In the genomic region with DNA sequence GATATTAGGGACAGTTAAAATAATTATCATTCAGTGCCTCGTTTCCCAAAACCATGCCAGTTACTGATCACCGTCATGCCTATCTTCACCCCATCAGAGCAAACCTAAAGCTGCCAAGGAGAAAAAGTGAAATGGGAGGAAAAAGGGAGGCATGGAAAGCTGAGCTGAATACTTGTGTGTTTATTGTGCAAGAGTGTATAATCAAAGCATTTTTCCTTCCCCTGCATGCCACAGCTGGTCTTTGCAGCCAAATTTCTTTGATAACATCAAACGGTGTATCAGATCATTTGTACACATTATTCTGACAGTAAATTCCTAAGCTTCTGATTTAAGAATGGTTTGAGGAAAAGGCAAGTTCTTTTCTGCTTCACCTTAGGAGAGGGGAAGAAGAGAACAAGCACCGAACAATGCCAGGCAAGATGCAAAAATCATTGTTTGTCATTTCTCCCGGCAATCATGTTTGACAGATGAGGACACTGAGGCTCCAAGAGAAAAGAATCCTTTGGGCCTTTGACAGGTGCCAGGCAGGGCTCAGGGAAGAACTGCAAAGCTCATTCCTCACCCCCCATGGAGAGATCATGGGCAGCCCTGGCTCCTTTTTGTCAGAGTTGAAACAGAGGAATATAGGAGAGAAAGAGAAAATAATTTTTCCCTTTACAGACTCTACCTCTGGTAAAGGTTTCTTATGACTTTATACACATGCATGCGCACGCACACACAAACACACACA, we compare ENCODE assay signal across 22 cellular contexts. TPM values are rescaled to one million over a fixed set of nuclear protein-coding genes. Genes with fewer than 3 reads are reported as not detected.
A peak's percentile ranks its signal among the peaks of the same experiment; 100 is the strongest.
DNase-seq lines count a peak whose midpoint lies in the region; ATAC-seq, FAIRE-seq and TF ChIP-seq lines count a peak whose summit lies in the region.
"Had no signal": no experiment of that assay in that cellular context is flagged by ENCODE, and none has a peak within 500 bp of the region (broad histone marks: within the 10 kb centered on the region; RNA-seq: fewer than 3 reads in every experiment).

No MANE protein-coding gene starts in this region.

- H3K4me1 ChIP-seq in H1 (replicated peaks in 1 of 4; ENCODE audit: control insufficient read depth in 3 of 4, insufficient read depth in 4 of 4, low read length in 3 of 4) (peaks cover 0 to 4% (median 1%) of the 10 kb centered on the region in 4 experiments; a peak in 3 of 7 replicates), neural progenitor cell (peaks cover 4% of the 10 kb centered on the region), body of pancreas (peaks cover 21% of the 10 kb centered on the region)
- H3K4me1 ChIP-seq: HAP-1 had no signal

- peaks cover 2% of the 10 kb centered on the region; the same call in 1 of the 2 replicates for H3K23me2 ChIP-seq in H1 (ENCODE audit: low read depth, low read length)

- H3K9ac ChIP-seq in H1 (replicated peaks in 1 of 4; ENCODE audit: extremely low read depth in 1 of 4, low read depth in 3 of 4, low read length in 3 of 4) (no peak overlapping the region), neural progenitor cell (no peak overlapping the region)

- POLR2A ChIA-PET in H1 (lab: Charles Lee; ENCODE audit: partially characterized antibody): interaction anchor here (1.2 kb wide), 1 partner anchor 260 kb away, joined by 3 read pairs; no protein-coding TSS in a partner anchor

- no peak overlapping the region for H2AFZ ChIP-seq in H1 (ENCODE audit: low read length)
- no peak overlapping the region for H2AFZ ChIP-seq in neural progenitor cell (replicated peaks)

- H3K36me3 ChIP-seq in H1 (ENCODE audit: control insufficient read depth in 2 of 4, insufficient read depth in 4 of 4, low read length in 3 of 4) (no peaks in the 10 kb centered on the region), neural progenitor cell (no peaks in the 10 kb centered on the region), body of pancreas (replicated peaks in 1 of 2; ENCODE audit: insufficient read depth in 1 of 2, low read depth in 2 of 2) (no peaks in the 10 kb centered on the region)
- H3K36me3 ChIP-seq: HAP-1, Peyer's patch had no signal

- no peak overlapping the region for H3K23ac ChIP-seq in H1 (ENCODE audit: insufficient read length)

- H3K4me3 ChIP-seq in H1 (ENCODE audit: extremely low read depth in 1 of 4, insufficient read depth in 2 of 4, low read depth in 3 of 4, low read length in 4 of 4) (no peak overlapping the region), neural progenitor cell (no peak overlapping the region), body of pancreas (no peak overlapping the region)
- H3K4me3 ChIP-seq: HAP-1, Peyer's patch, SK-N-MC had no signal

- H3K9me3 ChIP-seq in H1 (ENCODE audit: insufficient read depth in 2 of 2, low read depth in 1 of 2, low read length in 1 of 2) (no peaks in the 10 kb centered on the region), neural progenitor cell (ENCODE audit: low read depth) (no peaks in the 10 kb centered on the region), body of pancreas (no peaks in the 10 kb centered on the region)
- H3K9me3 ChIP-seq: HAP-1, Peyer's patch had no signal

- no peaks in the 10 kb centered on the region for H3K9me3 Mint-ChIP-seq in neural progenitor cell

- WGBS in H1 (ENCODE audit: extremely low coverage in 1 of 2, insufficient coverage in 1 of 2, insufficient read length in 1 of 2, insufficient replicate concordance in 2 of 2, low coverage in 1 of 2, low lambda C conversion rate in 2 of 2, missing lambda C conversion rate in 1 of 2), 2 experiments: 91% methylated on average over 7 of the region's 7 CpGs; no CpG with 5 or more reads in 1 of the 2 experiments
- 45 to 53% methylated on average over 7 of the region's 7 CpGs for WGBS in body of pancreas, 2 donors

- H3K27ac ChIP-seq in H1 (ENCODE audit: low read depth, low read length): no peak overlapping the region
- no peak overlapping the region for H3K27ac ChIP-seq in neural progenitor cell
- no peak overlapping the region for H3K27ac ChIP-seq in body of pancreas
- H3K27ac ChIP-seq: Peyer's patch, SK-N-MC had no signal

- intact Hi-C loops in body of pancreas (cut with DNase I): no loop called here

- CTCF ChIA-PET in H1 (lab: Charles Lee; ENCODE audit: partially characterized antibody): interaction anchor here (0.9 to 1.5 kb wide), 6 partner anchors 68 to 294 kb away, joined by 3 to 4 read pairs (median 3); no protein-coding TSS in a partner anchor

- H2AK5ac ChIP-seq in H1 (ENCODE audit: low read depth, low read length): no peak overlapping the region

- H3K18ac ChIP-seq in H1 (ENCODE audit: extremely low read depth, low read length): no peak overlapping the region

- H4K20me1 ChIP-seq in H1 (replicated peaks in 1 of 2; ENCODE audit: control insufficient read depth in 1 of 2, insufficient read depth in 2 of 2, low read length in 2 of 2): no peaks in the 10 kb centered on the region
- H4K20me1 ChIP-seq in neural progenitor cell (ENCODE audit: low read depth): no peaks in the 10 kb centered on the region

- no peaks in the 10 kb centered on the region for H3K79me2 ChIP-seq in H1 (ENCODE audit: control insufficient read depth in 1 of 2, insufficient read depth in 2 of 2, low read length in 2 of 2)
- H3K79me2 ChIP-seq in neural progenitor cell (ENCODE audit: low read depth): no peaks in the 10 kb centered on the region

- H3K27ac Mint-ChIP-seq in neural progenitor cell: no peak overlapping the region

- H3K4me2 ChIP-seq in H1 (ENCODE audit: insufficient read depth in 1 of 2, low read depth in 2 of 2, low read length in 2 of 2) (no peak overlapping the region), neural progenitor cell (no peak overlapping the region)

- no peaks in the 10 kb centered on the region for H3K79me1 ChIP-seq in H1 (ENCODE audit: low read depth, low read length)

- no peak overlapping the region for H4K8ac ChIP-seq in H1 (ENCODE audit: extremely low read depth, insufficient read depth, low read length)

- TF ChIP-seq POLR2A in H1 (IDR thresholded peaks at IDR 0.05; ENCODE audit: control extremely low read depth in 1 of 2, low read depth in 2 of 2, low read length in 2 of 2) (no peak), body of pancreas (IDR thresholded peaks at IDR 0.05) (no peak)

- no peak overlapping the region for H2BK15ac ChIP-seq in H1 (ENCODE audit: low read length)

- peaks cover 5% of the 10 kb centered on the region for H3K4me1 Mint-ChIP-seq in neural progenitor cell

- DNase-seq in EH (ENCODE audit: low read depth): peak; percentile 41
- DNase-seq in M059J (ENCODE audit: low read depth): peak; percentile 21
- no peak for DNase-seq in H1 (ENCODE audit: low read depth in 1 of 2, low spot score in 2 of 2)
- peak; percentile 38 for DNase-seq in neural progenitor cell (ENCODE audit: low spot score)
- DNase-seq in stimulated activated naive CD4-positive, alpha-beta T cell treated with Interleukin-2 at 50 U/mL for 16 hours (lab: John Stamatoyannopoulos, UW): no peak
- DNase-seq in NOMO-1 treated with DMSO at 0.1 percent for 48 hours (lab: John Stamatoyannopoulos, UW; ENCODE audit: unreplicated experiment): no peak
- no peak for DNase-seq in body of pancreas
- DNase-seq: ACHN, AML-193, COR-L47, DMS153, KG1, NCI-H1092, NCI-H2107, NCI-H2227 treated with DMSO at 0.1 percent for 48 hours, NCI-H524 treated with DMSO at 0.1 percent for 48 hours, Peyer's patch, Right ventricle myocardium superior had no signal

- H3K36me3 Mint-ChIP-seq in neural progenitor cell: no peaks in the 10 kb centered on the region

- no peaks in the 10 kb centered on the region for H3F3A ChIP-seq in neural progenitor cell (ENCODE audit: low read depth)

- ATAC-seq in GM21423 (IDR thresholded peaks at IDR 0.05; ENCODE audit: unreplicated experiment) (no peak), body of pancreas (no peak)

- no peak for TF ChIP-seq EP300 in H1 (IDR thresholded peaks at IDR 0.05; ENCODE audit: borderline replicate concordance in 1 of 2, low read depth in 2 of 2, low read length in 2 of 2)

- H2BK20ac ChIP-seq in H1 (ENCODE audit: low read length): 0 out of 2 replicates have a peak overlapping the region, but pooled peaks have one; percentile 56

- H3K56ac ChIP-seq in H1 (replicated peaks; ENCODE audit: insufficient read length, low read depth, low read length): no peak overlapping the region

- TF ChIP-seq CTCF in H1 (IDR thresholded peaks at IDR 0.05; ENCODE audit: control extremely low read depth in 1 of 3, insufficient read depth in 1 of 3, low read depth in 1 of 3, low read length in 3 of 3) (no peak), neural progenitor cell (IDR thresholded peaks at IDR 0.05) (no peak), body of pancreas (IDR thresholded peaks at IDR 0.05) (no peak)

- no peak overlapping the region for H2BK12ac ChIP-seq in H1 (ENCODE audit: low read depth, low read length)

- H3K27me3 Mint-ChIP-seq in neural progenitor cell (ENCODE audit: insufficient read depth, low read depth): peaks cover 9% of the 10 kb centered on the region

- no peak overlapping the region for H3K14ac ChIP-seq in H1 (ENCODE audit: insufficient read length)

- no peak overlapping the region for H3K4ac ChIP-seq in H1 (replicated peaks; ENCODE audit: insufficient read length, low read depth, low read length)

- H4K5ac ChIP-seq in H1 (ENCODE audit: insufficient read length, low read depth, low read length): no peak overlapping the region

- H4K91ac ChIP-seq in H1 (replicated peaks; ENCODE audit: insufficient read length, low read length): no peak overlapping the region

- H2BK120ac ChIP-seq in H1 (replicated peaks; ENCODE audit: low read depth, low read length): no peak overlapping the region

- no peak overlapping the region for H3K4me3 Mint-ChIP-seq in neural progenitor cell

- H2BK5ac ChIP-seq in H1 (ENCODE audit: low read depth, low read length): no peak overlapping the region

- H3K27me3 ChIP-seq in H1 (replicated peaks in 1 of 4; ENCODE audit: control insufficient read depth in 3 of 4, extremely low read depth in 1 of 4, insufficient read depth in 3 of 4, low read length in 3 of 4) (no peaks in the 10 kb centered on the region), neural progenitor cell (no peaks in the 10 kb centered on the region), body of pancreas (no peaks in the 10 kb centered on the region)
- H3K27me3 ChIP-seq: Peyer's patch had no signal

- FAIRE-seq in H1 (lab: Jason Lieb, UNC): no peak
- FAIRE-seq: GM19239 had no signal

- TF ChIP-seq RAD21 in H1 (IDR thresholded peaks at IDR 0.05 in 1 of 2, conservative IDR thresholded peaks at IDR 0.05 in 1 of 2; ENCODE audit: low read depth in 2 of 2, low read length in 2 of 2): no peak

RNA-seq across cellular contexts. Expression of gene ARHGAP44, which starts 51.4 kb away (rescaled TPM):
- not detected in 2 replicates for total RNA-seq in M059J (2014; rRNA removed; shearing (Covaris generic))
- total RNA-seq in H1 (2021; fragmentation: NEBNext Ultra II Directional; extraction: Animal tissue kit (Norgen Biotek cat#: 25700)): 22.2 TPM in 2 replicates
- polyA plus RNA-seq in H1 (2011; rRNA removed): 6.2 and 9.0 TPM in 2 replicates
- polyA plus RNA-seq in H1 (2011; cell fraction: cytosol; rRNA removed): 7.8 TPM
- polyA plus RNA-seq in H1 (2011; cell fraction: nucleus; rRNA removed): 13.0 TPM
- polyA plus RNA-seq in H1 (2012, experiment 1 of 2): 12.8 to 13.4 TPM (median 12.9 TPM) in 4 replicates
- polyA plus RNA-seq in H1 (2012, experiment 2 of 2): 9.4 TPM
- 8.5 TPM for polyA plus RNA-seq in H1 (2013, experiment 1 of 2)
- polyA plus RNA-seq in H1 (2013, experiment 2 of 2): 9.3 TPM
- 11.7 and 12.1 TPM in 2 replicates for polyA minus RNA-seq in H1 (2011; rRNA and poly(A)+ RNA removed)
- polyA minus RNA-seq in H1 (2011; cell fraction: cytosol; rRNA and poly(A)+ RNA removed): 8.6 TPM
- 19.1 TPM for polyA minus RNA-seq in H1 (2011; cell fraction: nucleus; rRNA and poly(A)+ RNA removed)
- total RNA-seq in neural progenitor cell (ENCODE audit: low replicate concordance) (8.7 and 10.6 TPM in 2 replicates), body of pancreas (1 to 10 TPM; 5.7 to 6.3 TPM)

Comparison
In these comparisons a context has a peak if more than half of its experiments do, and no peak if none do; other contexts are left out.
1. DNase-seq: peak in EH (single experiment), M059J (single experiment) and neural progenitor cell (single experiment); none in H1 (0 of 2), stimulated activated naive CD4-positive, alpha-beta T cell treated with Interleukin-2 at 50 U/mL for 16 hours (single experiment), NOMO-1 treated with DMSO at 0.1 percent for 48 hours (single experiment) and body of pancreas (0 of 4).